1 cellular context compared by ENCODE assay signal in genomic region chr5:472656-473343, GRCh38.
TF ChIP-seq lines count a peak whose summit lies in the region.

No MANE protein-coding gene starts in this region.

TF ChIP-seq in K562, 482 proteins besides CTCF, POLR2A, EP300 and RAD21 (continued from another document and continues in another):
- no peak for TF ChIP-seq NCOA1 (IDR thresholded peaks at IDR 0.05; ENCODE audit: low read depth)
- TF ChIP-seq ZNF239 (CRISPR knock-in tag; IDR thresholded peaks at IDR 0.05): peak; percentile 28; the same call in 1 of the 2 replicates
- no peak for TF ChIP-seq NR2C2 (CRISPR knock-in tag; IDR thresholded peaks at IDR 0.05)
- 0 out of 2 replicates have a peak, but pooled peaks have one; percentile 41 for TF ChIP-seq NR2C2 (tag; IDR thresholded peaks at IDR 0.05)
- no peak for TF ChIP-seq MTA1 (IDR thresholded peaks at IDR 0.05; ENCODE audit: borderline replicate concordance)
- no peak for TF ChIP-seq ZNF77 (CRISPR knock-in tag; IDR thresholded peaks at IDR 0.05)
- TF ChIP-seq ZNF75A (CRISPR knock-in tag; IDR thresholded peaks at IDR 0.05): no peak
- no peak for TF ChIP-seq NFRKB (IDR thresholded peaks at IDR 0.05; ENCODE audit: low read depth)
- no peak for TF ChIP-seq ZKSCAN8 (CRISPR knock-in tag; IDR thresholded peaks at IDR 0.05)
- 0 out of 2 replicates have a peak, but pooled peaks have one; percentile 84 for TF ChIP-seq ZNF511 (CRISPR knock-in tag; IDR thresholded peaks at IDR 0.05)
- TF ChIP-seq ZNF316 (IDR thresholded peaks at IDR 0.05): no peak
- TF ChIP-seq ZNF408 (CRISPR knock-in tag; IDR thresholded peaks at IDR 0.05; ENCODE audit: low read depth): no peak
- peak; percentile 52; the same call in 1 of the 2 replicates for TF ChIP-seq ZBTB1 (CRISPR knock-in tag; IDR thresholded peaks at IDR 0.05; ENCODE audit: borderline replicate concordance, low read depth)
- TF ChIP-seq CREB1 (IDR thresholded peaks at IDR 0.05): peak; percentile 48; the same call in 1 of the 2 replicates
- TF ChIP-seq CREB1 (CRISPR knock-in tag; IDR thresholded peaks at IDR 0.05): peak; percentile 10; the same call in 1 of the 2 replicates
- no peak for TF ChIP-seq ZNF57 (CRISPR knock-in tag; IDR thresholded peaks at IDR 0.05)
- TF ChIP-seq KAT8 (IDR thresholded peaks at IDR 0.05; ENCODE audit: low read depth): no peak
- TF ChIP-seq ZC3H8 (IDR thresholded peaks at IDR 0.05): no peak
- peak; percentile 98 to 99 for TF ChIP-seq E2F6 (IDR thresholded peaks at IDR 0.05; ENCODE audit: borderline replicate concordance in 1 of 2, extremely low read depth in 1 of 2, insufficient read depth in 1 of 2, insufficient read length in 1 of 2, low read depth in 1 of 2, low read length in 1 of 2, poor library complexity in 1 of 2, severe bottlenecking in 1 of 2)
- no peak for TF ChIP-seq ZNF124 (CRISPR knock-in tag; IDR thresholded peaks at IDR 0.05)
- no peak for TF ChIP-seq SRSF3 (IDR thresholded peaks at IDR 0.05; ENCODE audit: insufficient read depth, low read length)
- no peak for TF ChIP-seq RHOXF2B (CRISPR knock-in tag; conservative IDR thresholded peaks at IDR 0.05)
- TF ChIP-seq CUX1 (CRISPR knock-in tag; IDR thresholded peaks at IDR 0.05): no peak
- TF ChIP-seq BRD4 (IDR thresholded peaks at IDR 0.05): 0 out of 2 replicates have a peak, but pooled peaks have one; percentile 59
- no peak for TF ChIP-seq TCF3 (CRISPR knock-in tag; IDR thresholded peaks at IDR 0.05)
- TF ChIP-seq GTF2E2 (tag; IDR thresholded peaks at IDR 0.05): no peak
- TF ChIP-seq SMARCC2 (IDR thresholded peaks at IDR 0.05; ENCODE audit: low read depth): no peak
- TF ChIP-seq MXD1 (CRISPR knock-in tag; IDR thresholded peaks at IDR 0.05; ENCODE audit: borderline replicate concordance, poor library complexity, severe bottlenecking): peak; percentile 24
- TF ChIP-seq ZBTB33 (CRISPR knock-in tag; IDR thresholded peaks at IDR 0.05): peak; percentile 76; the same call in 1 of the 2 replicates
- TF ChIP-seq ZNF76 (CRISPR knock-in tag; IDR thresholded peaks at IDR 0.05; ENCODE audit: borderline replicate concordance): 0 out of 2 replicates have a peak, but pooled peaks have one; percentile 17
- no peak for TF ChIP-seq ZNF174 (CRISPR knock-in tag; IDR thresholded peaks at IDR 0.05)
- 0 out of 2 replicates have a peak, but pooled peaks have one; percentile 20 for TF ChIP-seq ZNF311 (CRISPR knock-in tag; IDR thresholded peaks at IDR 0.05)
- TF ChIP-seq THRAP3 (IDR thresholded peaks at IDR 0.05; ENCODE audit: borderline replicate concordance): no peak
- no peak for TF ChIP-seq YBX1 (IDR thresholded peaks at IDR 0.05)
- peak; percentile 59 for TF ChIP-seq POLR2AphosphoS5 (IDR thresholded peaks at IDR 0.05; ENCODE audit: control insufficient read depth, insufficient read depth, low read depth, low read length)
- no peak for TF ChIP-seq BCLAF1 (IDR thresholded peaks at IDR 0.05; ENCODE audit: borderline replicate concordance in 1 of 2, control insufficient read depth in 1 of 2, low read depth in 2 of 2, low read length in 1 of 2)
- TF ChIP-seq SFPQ (IDR thresholded peaks at IDR 0.05; ENCODE audit: low read depth, low read length): no peak
- TF ChIP-seq ZC3H4 (CRISPR knock-in tag; IDR thresholded peaks at IDR 0.05; ENCODE audit: borderline replicate concordance): no peak; the same call in 1 of the 2 replicates
- no peak for TF ChIP-seq SREBF2 (CRISPR knock-in tag; IDR thresholded peaks at IDR 0.05)
- no peak for TF ChIP-seq KLF16 (IDR thresholded peaks at IDR 0.05)
- TF ChIP-seq BCL6 (CRISPR knock-in tag; IDR thresholded peaks at IDR 0.05): no peak
- no peak for TF ChIP-seq RNF219 (CRISPR knock-in tag; IDR thresholded peaks at IDR 0.05)
- TF ChIP-seq RBM22 (IDR thresholded peaks at IDR 0.05; ENCODE audit: low read depth, low read length, poor library complexity, severe bottlenecking): peak; percentile 65
- no peak for TF ChIP-seq ZBED1 (IDR thresholded peaks at IDR 0.05)
- no peak for TF ChIP-seq ZNF561 (CRISPR knock-in tag; conservative IDR thresholded peaks at IDR 0.05)
- TF ChIP-seq TCFL5 (CRISPR knock-in tag; conservative IDR thresholded peaks at IDR 0.05): no peak
- TF ChIP-seq KLF6 (CRISPR knock-in tag; IDR thresholded peaks at IDR 0.05; ENCODE audit: borderline replicate concordance): no peak
